ENCODE assay signal across 19 cellular contexts in genomic region chr4:170005472-170005871, GRCh38. TPM values are rescaled to one million over a fixed set of nuclear protein-coding genes. Genes with fewer than 3 reads are reported as not detected.
DNase-seq lines count a peak whose midpoint lies in the region; ATAC-seq and TF ChIP-seq lines count a peak whose summit lies in the region.
"Had no signal": no experiment of that assay in that cellular context is flagged by ENCODE, and none has a peak within 500 bp of the region (broad histone marks: within the 10 kb centered on the region; RNA-seq: fewer than 3 reads in every experiment).

No MANE protein-coding gene starts in this region.

- H3K27me3 ChIP-seq in neural progenitor cell, result no peaks in the 10 kb centered on the region
- H3K27me3 ChIP-seq in H7 (ENCODE audit: control insufficient read depth, insufficient read depth, low read length), result no peaks in the 10 kb centered on the region

- ATAC-seq in GM19455 (IDR thresholded peaks at IDR 0.05; ENCODE audit: unreplicated experiment) (no peak), GM19351 (IDR thresholded peaks at IDR 0.05; ENCODE audit: unreplicated experiment) (no peak)
- ATAC-seq: activated CD8-positive, alpha-beta T cell treated with anti-CD3 and anti-CD28 coated beads, Interleukin-2, amount 10 ng/mL, durations not matched to agents 7 days and 5 days; sciatic nerve had no signal

- DNase-seq in DMS79 treated with DMSO at 0.1 percent for 48 hours (lab: John Stamatoyannopoulos, UW) (peak; percentile 38), NCI-H2029 (lab: John Stamatoyannopoulos, UW) (peak; percentile 40), neural progenitor cell (ENCODE audit: low spot score) (no peak), HuH-7.5 (ENCODE audit: low spot score) (no peak), H7 (no peak)
- DNase-seq: activated CD4-positive, CD25-positive, alpha-beta regulatory T cell; activated CD8-positive, alpha-beta T cell treated with anti-CD3 and anti-CD28 coated beads, Interleukin-2, amount 10 ng/mL, durations not matched to agents 7 days and 5 days; activated naive CD8-positive, alpha-beta T cell treated with anti-CD3 and anti-CD28 coated beads, Interleukin-2, amount 10 ng/mL, durations not matched to agents 7 days and 5 days; central memory CD4-positive, alpha-beta T cell; endodermal cell; hippocampal formation; NCI-H1694; occipital lobe; SIG-M5; stimulated activated CD4-positive, alpha-beta T cell treated with anti-CD3 and anti-CD28 coated beads, Interleukin-2, amount 100 ng/mL, for 24 hours had no signal

- H4K20me1 ChIP-seq in neural progenitor cell (ENCODE audit: low read depth), result no peaks in the 10 kb centered on the region

- no peaks in the 10 kb centered on the region for H3K36me3 Mint-ChIP-seq in neural progenitor cell
- H3K36me3 Mint-ChIP-seq: activated naive CD8-positive, alpha-beta T cell treated with anti-CD3 and anti-CD28 coated beads, Interleukin-2, amount 10 ng/mL, durations not matched to agents 7 days and 5 days had no signal

- peak overlapping the region; percentile 49 for H3K27ac ChIP-seq in angular gyrus (ENCODE audit: low read depth, low read length)
- peak overlapping the region; percentile 79 for H3K27ac ChIP-seq in neural progenitor cell

- H3K9me3 ChIP-seq in neural progenitor cell (ENCODE audit: low read depth), result no peaks in the 10 kb centered on the region

- H3K4me2 ChIP-seq in neural progenitor cell, result peak overlapping the region; percentile 71

- H3K4me1 ChIP-seq in neural progenitor cell, result peaks cover 70% of the 10 kb centered on the region

- no peak overlapping the region for H3K9ac ChIP-seq in neural progenitor cell

- peaks cover 13% of the 10 kb centered on the region for H3K79me2 ChIP-seq in neural progenitor cell (ENCODE audit: low read depth)

- TF ChIP-seq CTCF in neural progenitor cell (IDR thresholded peaks at IDR 0.05), result no peak

- H2AFZ ChIP-seq in neural progenitor cell (replicated peaks), result no peak overlapping the region

- H3K27me3 Mint-ChIP-seq in neural progenitor cell (ENCODE audit: insufficient read depth, low read depth), result peaks cover 3% of the 10 kb centered on the region
- H3K27me3 Mint-ChIP-seq: activated naive CD8-positive, alpha-beta T cell treated with anti-CD3 and anti-CD28 coated beads, Interleukin-2, amount 10 ng/mL, durations not matched to agents 7 days and 5 days had no signal

- H3K9me3 Mint-ChIP-seq in neural progenitor cell, result peaks cover 3% of the 10 kb centered on the region
- H3K9me3 Mint-ChIP-seq: activated naive CD8-positive, alpha-beta T cell treated with anti-CD3 and anti-CD28 coated beads, Interleukin-2, amount 10 ng/mL, durations not matched to agents 7 days and 5 days had no signal

- H3K36me3 ChIP-seq in neural progenitor cell (no peaks in the 10 kb centered on the region), H7 (replicated peaks; ENCODE audit: control insufficient read depth, insufficient read depth, low read length) (no peaks in the 10 kb centered on the region)

- H3K4me3 Mint-ChIP-seq in neural progenitor cell, result no peak overlapping the region
- H3K4me3 Mint-ChIP-seq: activated CD8-positive, alpha-beta T cell treated with anti-CD3 and anti-CD28 coated beads, Interleukin-2, amount 10 ng/mL, durations not matched to agents 7 days and 5 days; activated naive CD8-positive, alpha-beta T cell treated with anti-CD3 and anti-CD28 coated beads, Interleukin-2, amount 10 ng/mL, durations not matched to agents 7 days and 5 days; endodermal cell had no signal

- peak overlapping the region; percentile 27 for H3K4me3 ChIP-seq in neural progenitor cell
- no peak overlapping the region for H3K4me3 ChIP-seq in H7 (ENCODE audit: insufficient read depth, low read depth, low read length)

- H3K4me1 Mint-ChIP-seq in neural progenitor cell, result peaks cover 20% of the 10 kb centered on the region

- peaks cover 33% of the 10 kb centered on the region for H3F3A ChIP-seq in neural progenitor cell (ENCODE audit: low read depth)

- no peak overlapping the region for H3K27ac Mint-ChIP-seq in neural progenitor cell
- H3K27ac Mint-ChIP-seq: activated CD8-positive, alpha-beta T cell treated with anti-CD3 and anti-CD28 coated beads, Interleukin-2, amount 10 ng/mL, durations not matched to agents 7 days and 5 days; activated naive CD8-positive, alpha-beta T cell treated with anti-CD3 and anti-CD28 coated beads, Interleukin-2, amount 10 ng/mL, durations not matched to agents 7 days and 5 days had no signal

RNA-seq across cellular contexts. Expression of gene MFAP3L, which starts 20.7 kb away (rescaled TPM):
- total RNA-seq in neural progenitor cell (ENCODE audit: low replicate concordance), result 30.7 and 35.5 TPM in 2 replicates
- 49.1 and 55.8 TPM in 2 replicates for total RNA-seq in H7 (2014; rRNA removed; shearing (Covaris generic))

Comparison
In these comparisons a context has a peak if more than half of its experiments do, and no peak if none do; other contexts are left out.
1. DNase-seq: peak in DMS79 treated with DMSO at 0.1 percent for 48 hours (single experiment) and NCI-H2029 (single experiment); none in neural progenitor cell (single experiment), HuH-7.5 (single experiment) and H7 (single experiment).